19 cellular contexts compared by ENCODE assay signal in the genomic region with DNA sequence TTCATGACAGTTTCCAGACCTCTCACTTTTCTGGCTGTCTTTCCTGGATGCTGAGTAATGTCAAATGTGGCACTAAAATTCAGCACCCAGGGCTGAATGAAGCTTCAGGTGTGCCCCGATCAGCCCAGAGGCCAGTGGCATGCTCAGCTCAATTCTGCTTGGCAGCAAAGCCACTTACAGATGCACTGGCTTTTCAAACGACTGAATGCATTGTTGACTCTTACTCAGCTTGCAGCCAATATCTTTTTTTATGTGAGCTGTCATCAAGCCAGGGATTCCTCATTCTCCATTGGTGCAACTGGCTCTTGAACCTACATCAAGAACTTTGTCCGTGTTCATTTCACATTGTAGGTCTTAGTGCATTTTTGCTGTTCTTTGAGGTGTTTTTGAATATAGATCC.
"Had no signal": no experiment of that assay in that cellular context is flagged by ENCODE, and none has a peak within 500 bp of the region (broad histone marks: within the 10 kb centered on the region; RNA-seq: fewer than 3 reads in every experiment).

No MANE protein-coding gene starts in this region.

- H3K4me3 ChIP-seq: ascending aorta, gastroesophageal sphincter, lower lobe of right lung, skin epidermis, stomach, testis, upper lobe of right lung had no signal

- H3K9me3 ChIP-seq: ascending aorta, gastroesophageal sphincter, lower lobe of right lung, stomach, testis, upper lobe of right lung had no signal

- DNase-seq: activated CD4-positive, alpha-beta memory T cell treated with anti-CD3 and anti-CD28 coated beads for 36 hours; activated CD8-positive, alpha-beta memory T cell treated with anti-CD3 and anti-CD28 coated beads, Interleukin-2, amount 10 ng/mL, durations not matched to agents 7 days and 5 days; activated naive CD4-positive, alpha-beta T cell treated with anti-CD3 and anti-CD28 coated beads, Interleukin-2, amount 10 ng/mL, durations not matched to agents 7 days and 5 days; activated T-cell treated with anti-CD3 and anti-CD28 coated beads, Interleukin-2, amount 50 U/mL, for 1 hour; left cardiac atrium; lower lobe of right lung; nephron progenitor cell; occipital lobe; right cardiac atrium; stimulated activated CD4-positive, alpha-beta T cell treated with anti-CD3 and anti-CD28 coated beads, Interleukin-15, amount 100 ng/mL, for 24 hours; stimulated activated CD4-positive, alpha-beta T cell treated with anti-CD3 and anti-CD28 coated beads, Interleukin-4, amount 100 ng/mL, for 24 hours; stomach; testis; upper lobe of right lung; WERI-Rb-1 had no signal

- H3K27ac Mint-ChIP-seq: activated CD4-positive, alpha-beta memory T cell treated with anti-CD3 and anti-CD28 coated beads for 36 hours; activated CD8-positive, alpha-beta memory T cell treated with anti-CD3 and anti-CD28 coated beads, Interleukin-2, amount 10 ng/mL, durations not matched to agents 7 days and 5 days; activated naive CD4-positive, alpha-beta T cell treated with anti-CD3 and anti-CD28 coated beads, Interleukin-2, amount 10 ng/mL, durations not matched to agents 7 days and 5 days; nephron progenitor cell; progenitor cell of endocrine pancreas had no signal

- H3K36me3 ChIP-seq: ascending aorta, gastroesophageal sphincter, lower lobe of right lung, stomach, upper lobe of right lung, WERI-Rb-1 had no signal

- H3K36me3 Mint-ChIP-seq: activated CD4-positive, alpha-beta memory T cell treated with anti-CD3 and anti-CD28 coated beads for 36 hours; activated naive CD4-positive, alpha-beta T cell treated with anti-CD3 and anti-CD28 coated beads, Interleukin-2, amount 10 ng/mL, durations not matched to agents 7 days and 5 days had no signal

- H3K27me3 ChIP-seq: ascending aorta, gastroesophageal sphincter, stomach, testis, upper lobe of right lung had no signal

- H3K27ac ChIP-seq: ascending aorta, gastroesophageal sphincter, lower lobe of right lung, skin epidermis, stomach, testis, upper lobe of right lung, WERI-Rb-1 had no signal

- H3K4me3 Mint-ChIP-seq: activated CD4-positive, alpha-beta memory T cell treated with anti-CD3 and anti-CD28 coated beads for 36 hours; activated CD8-positive, alpha-beta memory T cell treated with anti-CD3 and anti-CD28 coated beads, Interleukin-2, amount 10 ng/mL, durations not matched to agents 7 days and 5 days; activated naive CD4-positive, alpha-beta T cell treated with anti-CD3 and anti-CD28 coated beads, Interleukin-2, amount 10 ng/mL, durations not matched to agents 7 days and 5 days; nephron progenitor cell had no signal

- ATAC-seq: activated CD8-positive, alpha-beta memory T cell treated with anti-CD3 and anti-CD28 coated beads, Interleukin-2, amount 10 ng/mL, durations not matched to agents 7 days and 5 days; gastroesophageal sphincter; left cardiac atrium; lower lobe of right lung; right cardiac atrium had no signal

- H3K4me1 ChIP-seq: ascending aorta, gastroesophageal sphincter, stomach, testis, upper lobe of right lung had no signal
